8 cellular contexts compared by ENCODE assay signal in genomic region chr17:74223901-74224300, GRCh38. TPM values are rescaled to one million over a fixed set of nuclear protein-coding genes. Genes with fewer than 3 reads are reported as not detected.
"Had no signal": no experiment of that assay in that cellular context is flagged by ENCODE, and none has a peak within 500 bp of the region (broad histone marks: within the 10 kb centered on the region; RNA-seq: fewer than 3 reads in every experiment).

No MANE protein-coding gene starts in this region.

- DNase-seq: H9, HCEC 1CT, HFFc6, IMR-90 had no signal

- H2AFZ ChIP-seq: GM23338 had no signal

- ATAC-seq: GM23338 had no signal

- H3K4me2 ChIP-seq: GM23338 had no signal

- FAIRE-seq: H1, H54 had no signal

- H3K4me3 ChIP-seq: GM23338 had no signal

RNA-seq across cellular contexts. Expression of gene DNAI2, which starts 50.1 kb away (rescaled TPM):
- total RNA-seq: GM23338, H9, HFFc6, HT-29, IMR-90 had no signal
- polyA plus RNA-seq: IMR-90 had no signal
